ENCODE assay signal across 25 cellular contexts in the genomic region with DNA sequence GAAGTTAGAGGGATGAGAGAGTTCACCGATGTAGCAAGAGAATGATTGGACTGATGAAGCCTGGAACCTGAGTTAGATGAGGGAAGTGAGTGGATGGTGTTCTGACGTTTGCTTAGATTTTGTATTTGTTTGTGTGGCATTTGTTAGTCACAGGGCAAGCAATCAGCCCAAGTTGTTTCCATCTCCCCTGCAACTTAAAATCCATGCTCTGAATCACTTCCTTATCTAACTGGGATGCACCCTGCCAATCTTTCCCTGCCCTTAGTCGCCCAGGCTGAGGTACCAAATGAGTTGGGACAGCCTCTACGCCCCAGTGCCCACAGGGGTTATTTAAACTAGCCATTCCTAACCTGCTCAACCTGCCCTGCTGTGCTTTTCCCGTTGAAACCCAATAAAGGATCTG. TPM values are rescaled to one million over a fixed set of nuclear protein-coding genes. Genes with fewer than 3 reads are reported as not detected.
A peak's percentile ranks its signal among the peaks of the same experiment; 100 is the strongest.
DNase-seq lines count a peak whose midpoint lies in the region; ATAC-seq and TF ChIP-seq lines count a peak whose summit lies in the region.
"Had no signal": no experiment of that assay in that cellular context is flagged by ENCODE, and none has a peak within 500 bp of the region (broad histone marks: within the 10 kb centered on the region; RNA-seq: fewer than 3 reads in every experiment).

No MANE protein-coding gene starts in this region.

- peak; percentile 46 for DNase-seq in natural killer cell treated with Interleukin-12 subunit alpha and Interleukin-12 subunit beta and Interleukin-15 and Interleukin-18, amount 100 ng/mL, for 72 hours (ENCODE audit: low spot score)
- DNase-seq in natural killer cell: no peak
- peak; percentile 38 for DNase-seq in RWPE2 (ENCODE audit: low spot score)
- peak; percentile 49 for DNase-seq in iris pigment epithelial cell (ENCODE audit: low read depth)
- no peak for DNase-seq in body of pancreas
- no peak for DNase-seq in coronary artery (ENCODE audit: low spot score)
- DNase-seq: activated CD4-positive, alpha-beta T cell treated with anti-CD3 and anti-CD28 coated beads, Interleukin-2, amount 50 U/mL, for 48 hours; activated naive CD4-positive, alpha-beta T cell treated with anti-CD3 and anti-CD28 coated beads, Interleukin-2, amount 10 ng/mL, durations not matched to agents 7 days and 5 days; KG1; mammary epithelial cell; NCI-H1092; NCI-H2029 treated with DMSO at 0.1 percent for 48 hours; NCI-H510A; NK-92 treated with Interleukin-12 subunit alpha and Interleukin-12 subunit beta, amount 100 ng/mL, for 24 hours; ovary; sigmoid colon; stimulated activated naive CD8-positive, alpha-beta T cell treated with anti-CD3 and anti-CD28 coated beads, Interleukin-15, Interleukin-2, amounts not matched to agents 100 U/mL and 50 U/mL, for 24 hours; T-cell; trophoblast cell; WERI-Rb-1 had no signal

- H3K4me3 ChIP-seq in RWPE2 (ENCODE audit: severe bottlenecking): no peak overlapping the region
- H3K4me3 ChIP-seq in body of pancreas: no peak overlapping the region
- no peak overlapping the region for H3K4me3 ChIP-seq in coronary artery
- H3K4me3 ChIP-seq: hepatocyte, ovary, sigmoid colon had no signal

- no peak for TF ChIP-seq CTCF in natural killer cell (IDR thresholded peaks at IDR 0.05)
- TF ChIP-seq CTCF in RWPE2 (IDR thresholded peaks at IDR 0.05; ENCODE audit: poor library complexity, severe bottlenecking): no peak
- no peak for TF ChIP-seq CTCF in body of pancreas (IDR thresholded peaks at IDR 0.05)
- TF ChIP-seq CTCF in coronary artery (IDR thresholded peaks at IDR 0.05): no peak

- no peak overlapping the region for H3K27ac Mint-ChIP-seq in natural killer cell treated with Interleukin-12 subunit alpha and Interleukin-12 subunit beta and Interleukin-15 and Interleukin-18, amount 100 ng/mL, for 72 hours
- no peak overlapping the region for H3K27ac Mint-ChIP-seq in natural killer cell
- H3K27ac Mint-ChIP-seq: activated naive CD4-positive, alpha-beta T cell treated with anti-CD3 and anti-CD28 coated beads, Interleukin-2, amount 10 ng/mL, durations not matched to agents 7 days and 5 days; CD14-positive monocyte; T-cell had no signal

- no peaks in the 10 kb centered on the region for H3K4me1 Mint-ChIP-seq in natural killer cell treated with Interleukin-12 subunit alpha and Interleukin-12 subunit beta and Interleukin-15 and Interleukin-18, amount 100 ng/mL, for 72 hours (ENCODE audit: low read depth in 2 of 2)
- no peaks in the 10 kb centered on the region for H3K4me1 Mint-ChIP-seq in natural killer cell
- H3K4me1 Mint-ChIP-seq: activated naive CD4-positive, alpha-beta T cell treated with anti-CD3 and anti-CD28 coated beads, Interleukin-2, amount 10 ng/mL, durations not matched to agents 7 days and 5 days; T-cell had no signal

- H3K36me3 ChIP-seq in RWPE2 (ENCODE audit: low read depth) (no peaks in the 10 kb centered on the region), body of pancreas (replicated peaks in 1 of 2; ENCODE audit: insufficient read depth in 1 of 2, low read depth in 2 of 2) (no peaks in the 10 kb centered on the region)
- H3K36me3 ChIP-seq: ovary, sigmoid colon, WERI-Rb-1 had no signal

- H3K9me3 Mint-ChIP-seq in natural killer cell treated with Interleukin-12 subunit alpha and Interleukin-12 subunit beta and Interleukin-15 and Interleukin-18, amount 100 ng/mL, for 72 hours: no peaks in the 10 kb centered on the region
- no peaks in the 10 kb centered on the region for H3K9me3 Mint-ChIP-seq in natural killer cell
- H3K9me3 Mint-ChIP-seq: activated naive CD4-positive, alpha-beta T cell treated with anti-CD3 and anti-CD28 coated beads, Interleukin-2, amount 10 ng/mL, durations not matched to agents 7 days and 5 days; T-cell had no signal

- intact Hi-C loops in natural killer cell (cut with micrococcal nuclease): no loop called here
- intact Hi-C loops in body of pancreas (cut with DNase I): no loop called here

- H3K4me1 ChIP-seq in RWPE2 (ENCODE audit: insufficient read depth, poor library complexity, severe bottlenecking): no peaks in the 10 kb centered on the region
- H3K4me1 ChIP-seq in body of pancreas: peaks cover 27% of the 10 kb centered on the region
- H3K4me1 ChIP-seq: sigmoid colon had no signal

- H3K27me3 ChIP-seq in RWPE2 (ENCODE audit: insufficient read depth, poor library complexity, severe bottlenecking): no peaks in the 10 kb centered on the region
- no peaks in the 10 kb centered on the region for H3K27me3 ChIP-seq in body of pancreas
- H3K27me3 ChIP-seq: hepatocyte, ovary, sigmoid colon had no signal

- no peak overlapping the region for H3K4me3 Mint-ChIP-seq in natural killer cell treated with Interleukin-12 subunit alpha and Interleukin-12 subunit beta and Interleukin-15 and Interleukin-18, amount 100 ng/mL, for 72 hours
- no peak overlapping the region for H3K4me3 Mint-ChIP-seq in natural killer cell
- H3K4me3 Mint-ChIP-seq: activated naive CD4-positive, alpha-beta T cell treated with anti-CD3 and anti-CD28 coated beads, Interleukin-2, amount 10 ng/mL, durations not matched to agents 7 days and 5 days; CD14-positive monocyte; T-cell had no signal

- WGBS in body of pancreas, 2 donors: 49 to 56% methylated on average over 5 of the region's 5 CpGs

- peaks cover 26 to 28% of the 10 kb centered on the region in 2 donors for H3K27me3 Mint-ChIP-seq in natural killer cell treated with Interleukin-12 subunit alpha and Interleukin-12 subunit beta and Interleukin-15 and Interleukin-18, amount 100 ng/mL, for 72 hours
- H3K27me3 Mint-ChIP-seq in natural killer cell (ENCODE audit: low read depth in 2 of 2): peaks cover 0 to 10% of the 10 kb centered on the region in 2 donors

- no peak for TF ChIP-seq POLR2A in body of pancreas (IDR thresholded peaks at IDR 0.05)

- H3K27ac ChIP-seq in RWPE2 (ENCODE audit: poor library complexity, severe bottlenecking) (no peak overlapping the region), body of pancreas (peak overlapping the region in 2 of 4 donors; percentile 9 to 13), coronary artery (no peak overlapping the region)
- H3K27ac ChIP-seq: hepatocyte, ovary, sigmoid colon, WERI-Rb-1 had no signal

- no peak for ATAC-seq in natural killer cell treated with Interleukin-12 subunit alpha and Interleukin-12 subunit beta and Interleukin-15 and Interleukin-18, amount 100 ng/mL, for 72 hours
- ATAC-seq in natural killer cell (no peak), RWPE2 (ENCODE audit: low read depth) (no peak), body of pancreas (no peak), GM19351 (IDR thresholded peaks at IDR 0.05; ENCODE audit: unreplicated experiment) (no peak), GM19023 (IDR thresholded peaks at IDR 0.05; ENCODE audit: unreplicated experiment) (no peak)
- ATAC-seq: Right ventricle myocardium inferior; stimulated activated naive CD8-positive, alpha-beta T cell treated with anti-CD3 and anti-CD28 coated beads, Interleukin-15, Interleukin-2, amounts not matched to agents 100 U/mL and 50 U/mL, for 24 hours; T-cell had no signal

- no peaks in the 10 kb centered on the region for H3K36me3 Mint-ChIP-seq in natural killer cell treated with Interleukin-12 subunit alpha and Interleukin-12 subunit beta and Interleukin-15 and Interleukin-18, amount 100 ng/mL, for 72 hours
- no peaks in the 10 kb centered on the region for H3K36me3 Mint-ChIP-seq in natural killer cell
- H3K36me3 Mint-ChIP-seq: activated naive CD4-positive, alpha-beta T cell treated with anti-CD3 and anti-CD28 coated beads, Interleukin-2, amount 10 ng/mL, durations not matched to agents 7 days and 5 days; CD14-positive monocyte; T-cell had no signal

- H3K9me3 ChIP-seq in RWPE2 (ENCODE audit: severe bottlenecking) (no peaks in the 10 kb centered on the region), body of pancreas (no peaks in the 10 kb centered on the region)
- H3K9me3 ChIP-seq: ovary, sigmoid colon had no signal

RNA-seq across cellular contexts. Expression of a gene that starts 12.6 kb away (rescaled TPM):
- not detected for total RNA-seq in natural killer cell treated with Interleukin-12 subunit alpha and Interleukin-12 subunit beta and Interleukin-15 and Interleukin-18, amount 100 ng/mL, for 72 hours
- total RNA-seq in natural killer cell (1 to 10 TPM in 1 of 3 donors, under 1 TPM in 2; 0.40 to 1.1 (median 0.59) TPM), body of pancreas (10 to 100 TPM in 1 of 2 donors, 1 to 10 TPM in 1; 6.5 to 11.5 TPM)

Comparison
In these comparisons a context has a peak if more than half of its experiments do, and no peak if none do; other contexts are left out.
1. DNase-seq: peak in natural killer cell treated with Interleukin-12 subunit alpha and Interleukin-12 subunit beta and Interleukin-15 and Interleukin-18, amount 100 ng/mL, for 72 hours (single experiment), RWPE2 (single experiment) and iris pigment epithelial cell (single experiment); none in natural killer cell (single experiment), body of pancreas (0 of 4) and coronary artery (single experiment).